In the genomic region with DNA sequence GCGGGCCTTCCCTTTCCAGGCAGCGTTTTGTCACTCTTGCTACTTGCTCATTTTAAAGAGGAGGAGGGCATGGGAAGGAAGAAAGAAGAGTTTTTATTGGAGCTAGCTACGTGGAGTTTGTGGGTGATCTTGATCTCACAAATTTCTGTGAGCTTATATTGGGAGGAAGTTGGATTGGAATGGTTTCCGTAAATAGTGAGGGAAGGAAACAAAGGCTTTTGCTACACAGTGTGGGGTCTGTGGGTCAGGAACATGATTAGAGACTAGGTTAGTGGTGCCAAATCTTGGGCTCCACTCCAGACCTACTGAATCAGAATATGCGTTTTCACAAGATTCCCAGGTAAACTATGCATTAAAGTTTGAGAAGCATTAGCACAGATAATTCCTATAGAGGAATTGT, we compare ENCODE assay signal across 24 cellular contexts. TPM values are rescaled to one million over a fixed set of nuclear protein-coding genes. Genes with fewer than 3 reads are reported as not detected.
A peak's percentile ranks its signal among the peaks of the same experiment; 100 is the strongest.
DNase-seq lines count a peak whose midpoint lies in the region; ATAC-seq and TF ChIP-seq lines count a peak whose summit lies in the region.
"Had no signal": no experiment of that assay in that cellular context is flagged by ENCODE, and none has a peak within 500 bp of the region (broad histone marks: within the 10 kb centered on the region; RNA-seq: fewer than 3 reads in every experiment).

No MANE protein-coding gene starts in this region.

- H3K36me3 ChIP-seq in left ventricle myocardium inferior (no peaks in the 10 kb centered on the region), upper lobe of left lung (no peaks in the 10 kb centered on the region)
- H3K36me3 ChIP-seq: BE2C, Peyer's patch, SJCRH30 had no signal

- CTCF ChIA-PET in activated CD4-positive, alpha-beta memory T cell treated with anti-CD3 and anti-CD28 coated beads, Interleukin-2, amount 10 ng/mL, durations not matched to agents 7 days and 5 days (lab: Charles Lee), result interaction anchor here (1.3 to 1.4 kb wide), 2 partner anchors 8 to 52 kb away, joined by 3 read pairs; a partner anchor contains a TSS

- intact Hi-C loops in left ventricle myocardium inferior (cut with micrococcal nuclease) (no loop called here), left ventricle myocardium superior (cut with micrococcal nuclease) (no loop called here)

- H3K27ac Mint-ChIP-seq in activated CD4-positive, alpha-beta memory T cell treated with anti-CD3 and anti-CD28 coated beads, Interleukin-2, amount 10 ng/mL, durations not matched to agents 7 days and 5 days, result peak overlapping the region; percentile 4
- H3K27ac Mint-ChIP-seq: H9, HFFc6 had no signal

- H3K9me3 Mint-ChIP-seq in activated CD4-positive, alpha-beta memory T cell treated with anti-CD3 and anti-CD28 coated beads, Interleukin-2, amount 10 ng/mL, durations not matched to agents 7 days and 5 days, result peaks cover 11% of the 10 kb centered on the region

- POLR2A ChIA-PET in activated CD4-positive, alpha-beta memory T cell treated with anti-CD3 and anti-CD28 coated beads, Interleukin-2, amount 10 ng/mL, durations not matched to agents 7 days and 5 days (lab: Charles Lee), result interaction anchor here (3.1 kb wide), 1 partner anchor 8 kb away, joined by 18 read pairs; a partner anchor contains a TSS

- H3K36me3 Mint-ChIP-seq in activated CD4-positive, alpha-beta memory T cell treated with anti-CD3 and anti-CD28 coated beads, Interleukin-2, amount 10 ng/mL, durations not matched to agents 7 days and 5 days (ENCODE audit: low read depth), result peaks cover 46% of the 10 kb centered on the region

- H3K27me3 Mint-ChIP-seq in activated CD4-positive, alpha-beta memory T cell treated with anti-CD3 and anti-CD28 coated beads, Interleukin-2, amount 10 ng/mL, durations not matched to agents 7 days and 5 days, result no peaks in the 10 kb centered on the region

- TF ChIP-seq CTCF in left ventricle myocardium inferior (IDR thresholded peaks at IDR 0.05; ENCODE audit: borderline replicate concordance) (no peak), upper lobe of left lung (IDR thresholded peaks at IDR 0.05) (no peak)

- H3K4me3 Mint-ChIP-seq in activated CD4-positive, alpha-beta memory T cell treated with anti-CD3 and anti-CD28 coated beads, Interleukin-2, amount 10 ng/mL, durations not matched to agents 7 days and 5 days, result no peak overlapping the region
- H3K4me3 Mint-ChIP-seq: H9, HFFc6 had no signal

- TF ChIP-seq EP300 in upper lobe of left lung (IDR thresholded peaks at IDR 0.05), result no peak

- H3K4me3 ChIP-seq in left ventricle myocardium inferior (no peak overlapping the region), upper lobe of left lung (no peak overlapping the region)
- H3K4me3 ChIP-seq: A549, GM23248, Peyer's patch, SJCRH30 had no signal

- H3K4me1 ChIP-seq in left ventricle myocardium inferior (peaks cover 67% of the 10 kb centered on the region), upper lobe of left lung (peaks cover 37 to 79% (median 58%) of the 10 kb centered on the region in 4 donors)
- H3K4me1 ChIP-seq: A549, BE2C, SJCRH30 had no signal

- H3K27ac ChIP-seq in left ventricle myocardium inferior (replicated peaks) (peak overlapping the region; percentile 33), upper lobe of left lung (peak overlapping the region; percentile 7 to 52 (median 23))
- H3K27ac ChIP-seq: A549, GM23248, Peyer's patch, SJCRH30 had no signal

- H3K27me3 ChIP-seq in left ventricle myocardium inferior (ENCODE audit: low read depth), result no peaks in the 10 kb centered on the region
- no peaks in the 10 kb centered on the region for H3K27me3 ChIP-seq in upper lobe of left lung
- H3K27me3 ChIP-seq: BE2C, Peyer's patch, SJCRH30 had no signal

- H3K4me1 Mint-ChIP-seq in activated CD4-positive, alpha-beta memory T cell treated with anti-CD3 and anti-CD28 coated beads, Interleukin-2, amount 10 ng/mL, durations not matched to agents 7 days and 5 days, result peaks cover 42% of the 10 kb centered on the region

- ATAC-seq in left ventricle myocardium superior (no peak), upper lobe of left lung (ENCODE audit: low FRiP score in 2 of 2) (no peak)
- ATAC-seq: A549 had no signal

- no peak for TF ChIP-seq POLR2A in upper lobe of left lung (IDR thresholded peaks at IDR 0.05)

- WGBS in upper lobe of left lung, 2 donors, result 67 to 82% methylated on average over 5 of the region's 5 CpGs

- no peak for DNase-seq in left ventricle myocardium inferior
- DNase-seq in left ventricle myocardium superior, result no peak
- DNase-seq in activated CD4-positive, alpha-beta memory T cell treated with anti-CD3 and anti-CD28 coated beads, Interleukin-2, amount 10 ng/mL, durations not matched to agents 7 days and 5 days, result no peak
- DNase-seq in lung microvascular endothelial cell (ENCODE audit: low read depth in 2 of 2), result peak; percentile 55 to 58
- DNase-seq in upper lobe of left lung, result no peak
- DNase-seq in activated CD4-positive, CD25-positive, alpha-beta regulatory T cell (lab: John Stamatoyannopoulos, UW), result no peak
- DNase-seq in HuH-7.5 (ENCODE audit: low spot score), result no peak
- DNase-seq: BE2C; DMS79; GM23248; H9; HFFc6; IMR-90; MV-4-11; NCI-H1694; NCI-H2081; NCI-H2171; NCI-H345; NCI-H524; NCI-H774; NK-92 treated with Interleukin-12 subunit alpha and Interleukin-12 subunit beta, amount 100 ng/mL, for 24 hours; Peyer's patch; SJCRH30 had no signal

- H3K9me3 ChIP-seq in left ventricle myocardium inferior (replicated peaks) (peaks cover 6% of the 10 kb centered on the region), upper lobe of left lung (peaks cover 0 to 7% (median 0%) of the 10 kb centered on the region in 4 donors)
- H3K9me3 ChIP-seq: BE2C, SJCRH30 had no signal

RNA-seq across cellular contexts. Expression of a gene that starts 8.1 kb away (rescaled TPM):
- total RNA-seq in left ventricle myocardium inferior, result 45.8 TPM
- total RNA-seq in left ventricle myocardium superior, result 52.6 TPM
- total RNA-seq in activated CD4-positive, alpha-beta memory T cell treated with anti-CD3 and anti-CD28 coated beads, Interleukin-2, amount 10 ng/mL, durations not matched to agents 7 days and 5 days, result 10 to 100 TPM; 59.2 to 59.3 TPM
- 135 and 202 TPM in 2 replicates for total RNA-seq in lung microvascular endothelial cell
- 10 to 100 TPM; 23.0 to 85.8 (median 46.5) TPM for total RNA-seq in upper lobe of left lung

RNA-seq across cellular contexts. Expression of a gene that starts 37.5 kb away (rescaled TPM):
- 21.0 TPM for total RNA-seq in left ventricle myocardium inferior
- total RNA-seq in left ventricle myocardium superior, result 22.9 TPM
- total RNA-seq in activated CD4-positive, alpha-beta memory T cell treated with anti-CD3 and anti-CD28 coated beads, Interleukin-2, amount 10 ng/mL, durations not matched to agents 7 days and 5 days, result 10 to 100 TPM; 19.2 to 21.8 TPM
- total RNA-seq in lung microvascular endothelial cell, result 19.2 and 33.3 TPM in 2 replicates
- 10 to 100 TPM; 15.3 to 29.3 (median 25.5) TPM for total RNA-seq in upper lobe of left lung

Comparison
In these comparisons a context has a peak if more than half of its experiments do, and no peak if none do; other contexts are left out.
1. DNase-seq: peak in lung microvascular endothelial cell (2 of 2); none in left ventricle myocardium inferior (single experiment), left ventricle myocardium superior (single experiment), activated CD4-positive, alpha-beta memory T cell treated with anti-CD3 and anti-CD28 coated beads, Interleukin-2, amount 10 ng/mL, durations not matched to agents 7 days and 5 days (single experiment), upper lobe of left lung (0 of 2), activated CD4-positive, CD25-positive, alpha-beta regulatory T cell (0 of 4) and HuH-7.5 (single experiment).